Comparison of ENCODE assay signal across 10 cellular contexts in genomic region chr21:42040411-42041180, GRCh38. TPM values are rescaled to one million over a fixed set of nuclear protein-coding genes. Genes with fewer than 3 reads are reported as not detected.
DNase-seq lines count a peak whose midpoint lies in the region; ATAC-seq, FAIRE-seq and TF ChIP-seq lines count a peak whose summit lies in the region.
"Had no signal": no experiment of that assay in that cellular context is flagged by ENCODE, and none has a peak within 500 bp of the region (broad histone marks: within the 10 kb centered on the region; RNA-seq: fewer than 3 reads in every experiment).

No MANE protein-coding gene starts in this region.

- no peaks in the 10 kb centered on the region for H3K36me3 ChIP-seq in SJCRH30
- no peaks in the 10 kb centered on the region for H3K36me3 ChIP-seq in small intestine (ENCODE audit: control insufficient read depth in 2 of 2, insufficient read depth in 2 of 2, low read length in 2 of 2)

- H3K4me3 ChIP-seq in SJCRH30 (no peak overlapping the region), fibroblast of mammary gland (ENCODE audit: control insufficient read depth, low read depth, low read length) (no peak overlapping the region), small intestine (ENCODE audit: low read depth in 1 of 2, low read length in 2 of 2) (no peak overlapping the region)

- no peak overlapping the region for H3K4me3 Mint-ChIP-seq in progenitor cell of endocrine pancreas (ENCODE audit: low read depth)
- no peak overlapping the region for H3K4me3 Mint-ChIP-seq in activated T-helper 1 cell treated with anti-CD3 and anti-CD28 coated beads, Interleukin-12 subunit alpha, Interleukin-12 subunit beta, Interleukin-2, Interleukin-4 antibody, amounts not matched to agents 30 ng/mL and 10 ng/mL and 1 ng/mL, durations not matched to agents 14 hours and 24 hours and 36 hours
- H3K4me3 Mint-ChIP-seq: activated naive CD4-positive, alpha-beta T cell treated with anti-CD3 and anti-CD28 coated beads, Interleukin-2, amount 10 ng/mL, durations not matched to agents 7 days and 5 days had no signal

- H3K4me1 Mint-ChIP-seq in progenitor cell of endocrine pancreas (ENCODE audit: low read depth) = peaks cover 10% of the 10 kb centered on the region
- no peaks in the 10 kb centered on the region for H3K4me1 Mint-ChIP-seq in activated T-helper 1 cell treated with anti-CD3 and anti-CD28 coated beads, Interleukin-12 subunit alpha, Interleukin-12 subunit beta, Interleukin-2, Interleukin-4 antibody, amounts not matched to agents 30 ng/mL and 10 ng/mL and 1 ng/mL, durations not matched to agents 14 hours and 24 hours and 36 hours (ENCODE audit: low read depth)
- H3K4me1 Mint-ChIP-seq: activated naive CD4-positive, alpha-beta T cell treated with anti-CD3 and anti-CD28 coated beads, Interleukin-2, amount 10 ng/mL, durations not matched to agents 7 days and 5 days had no signal

- no peak for FAIRE-seq in small intestine (lab: Jason Lieb, UNC)

- TF ChIP-seq CTCF in fibroblast of mammary gland (conservative IDR thresholded peaks at IDR 0.05; ENCODE audit: control insufficient read depth, insufficient read depth, low read depth, low read length) (no peak), progenitor cell of endocrine pancreas (IDR thresholded peaks at IDR 0.05; ENCODE audit: unreplicated experiment) (no peak)

- H3K36me3 Mint-ChIP-seq in progenitor cell of endocrine pancreas (ENCODE audit: insufficient read depth) = no peaks in the 10 kb centered on the region
- H3K36me3 Mint-ChIP-seq in activated T-helper 1 cell treated with anti-CD3 and anti-CD28 coated beads, Interleukin-12 subunit alpha, Interleukin-12 subunit beta, Interleukin-2, Interleukin-4 antibody, amounts not matched to agents 30 ng/mL and 10 ng/mL and 1 ng/mL, durations not matched to agents 14 hours and 24 hours and 36 hours (ENCODE audit: low read depth) = no peaks in the 10 kb centered on the region
- H3K36me3 Mint-ChIP-seq: activated naive CD4-positive, alpha-beta T cell treated with anti-CD3 and anti-CD28 coated beads, Interleukin-2, amount 10 ng/mL, durations not matched to agents 7 days and 5 days had no signal

- peak; percentile 68 for DNase-seq in COLO829 (ENCODE audit: low spot score)
- DNase-seq in SJCRH30 = peak; percentile 64 to 69
- DNase-seq in fibroblast of mammary gland (ENCODE audit: low read depth) = peak; percentile 100
- DNase-seq in progenitor cell of endocrine pancreas (ENCODE audit: low spot score, unreplicated experiment) = no peak
- DNase-seq in stimulated activated CD4-positive, alpha-beta T cell treated with anti-CD3 and anti-CD28 coated beads, Interleukin-1b, Interleukin-23, amount 100 ng/mL, for 48 hours = no peak
- no peak for DNase-seq in activated T-helper 1 cell treated with anti-CD3 and anti-CD28 coated beads, Interleukin-12 subunit alpha, Interleukin-12 subunit beta, Interleukin-2, Interleukin-4 antibody, amounts not matched to agents 30 ng/mL and 10 ng/mL and 1 ng/mL, durations not matched to agents 14 hours and 24 hours and 36 hours (ENCODE audit: low spot score)
- DNase-seq in small intestine = no peak
- DNase-seq: activated naive CD4-positive, alpha-beta T cell treated with anti-CD3 and anti-CD28 coated beads, Interleukin-2, amount 10 ng/mL, durations not matched to agents 7 days and 5 days; NK-92 treated with Interleukin-12 subunit alpha and Interleukin-12 subunit beta, amount 100 ng/mL, for 24 hours had no signal

- peaks cover 7% of the 10 kb centered on the region; the same call in 1 of the 2 replicates for H3K4me1 ChIP-seq in SJCRH30
- peaks cover 0 to 2% of the 10 kb centered on the region in 2 donors for H3K4me1 ChIP-seq in small intestine (ENCODE audit: control insufficient read depth in 2 of 2, insufficient read depth in 1 of 2, low read depth in 1 of 2, low read length in 1 of 2)

- H3K27me3 ChIP-seq in SJCRH30 (no peaks in the 10 kb centered on the region), small intestine (ENCODE audit: control insufficient read depth in 2 of 2, insufficient read depth in 2 of 2, low read length in 2 of 2) (no peaks in the 10 kb centered on the region)

- H3K9me3 ChIP-seq in SJCRH30 (replicated peaks) (no peaks in the 10 kb centered on the region), small intestine (ENCODE audit: control insufficient read depth, low read depth) (no peaks in the 10 kb centered on the region)

- H3K9me3 Mint-ChIP-seq in progenitor cell of endocrine pancreas (ENCODE audit: low read depth) = peaks cover 3% of the 10 kb centered on the region
- H3K9me3 Mint-ChIP-seq in activated T-helper 1 cell treated with anti-CD3 and anti-CD28 coated beads, Interleukin-12 subunit alpha, Interleukin-12 subunit beta, Interleukin-2, Interleukin-4 antibody, amounts not matched to agents 30 ng/mL and 10 ng/mL and 1 ng/mL, durations not matched to agents 14 hours and 24 hours and 36 hours = no peaks in the 10 kb centered on the region
- H3K9me3 Mint-ChIP-seq: activated naive CD4-positive, alpha-beta T cell treated with anti-CD3 and anti-CD28 coated beads, Interleukin-2, amount 10 ng/mL, durations not matched to agents 7 days and 5 days had no signal

- intact Hi-C loops in activated T-helper 1 cell treated with anti-CD3 and anti-CD28 coated beads, Interleukin-12 subunit alpha, Interleukin-12 subunit beta, Interleukin-2, Interleukin-4 antibody, amounts not matched to agents 30 ng/mL and 10 ng/mL and 1 ng/mL, durations not matched to agents 14 hours and 24 hours and 36 hours (cut with micrococcal nuclease) = no loop called here

- peak overlapping the region; percentile 40 for H3K27ac ChIP-seq in SJCRH30
- peak overlapping the region in 1 of 2 donors; percentile 88 for H3K27ac ChIP-seq in small intestine (ENCODE audit: low read depth in 1 of 2, low read length in 1 of 2)

- H3K27me3 Mint-ChIP-seq in progenitor cell of endocrine pancreas = peaks cover 10% of the 10 kb centered on the region
- H3K27me3 Mint-ChIP-seq in activated T-helper 1 cell treated with anti-CD3 and anti-CD28 coated beads, Interleukin-12 subunit alpha, Interleukin-12 subunit beta, Interleukin-2, Interleukin-4 antibody, amounts not matched to agents 30 ng/mL and 10 ng/mL and 1 ng/mL, durations not matched to agents 14 hours and 24 hours and 36 hours (ENCODE audit: insufficient read depth) = no peaks in the 10 kb centered on the region

- 81 to 90% (median 85%) methylated on average over 18 of the region's 18 CpGs for WGBS in small intestine, 3 donors

- H3K27ac Mint-ChIP-seq in progenitor cell of endocrine pancreas = peak overlapping the region; percentile 42
- H3K27ac Mint-ChIP-seq in activated T-helper 1 cell treated with anti-CD3 and anti-CD28 coated beads, Interleukin-12 subunit alpha, Interleukin-12 subunit beta, Interleukin-2, Interleukin-4 antibody, amounts not matched to agents 30 ng/mL and 10 ng/mL and 1 ng/mL, durations not matched to agents 14 hours and 24 hours and 36 hours = no peak overlapping the region
- H3K27ac Mint-ChIP-seq: activated naive CD4-positive, alpha-beta T cell treated with anti-CD3 and anti-CD28 coated beads, Interleukin-2, amount 10 ng/mL, durations not matched to agents 7 days and 5 days had no signal

- no peak for ATAC-seq in HG03457 (IDR thresholded peaks at IDR 0.05; ENCODE audit: unreplicated experiment)

RNA-seq across cellular contexts. Expression of gene ZBTB21, which starts 30.4 kb away (rescaled TPM):
- total RNA-seq in SJCRH30 (2014; rRNA removed; shearing (Covaris generic)) = 20.5 and 25.7 TPM in 2 replicates
- total RNA-seq in progenitor cell of endocrine pancreas = 15.7 and 18.6 TPM in 2 replicates
- total RNA-seq in activated T-helper 1 cell treated with anti-CD3 and anti-CD28 coated beads, Interleukin-12 subunit alpha, Interleukin-12 subunit beta, Interleukin-2, Interleukin-4 antibody, amounts not matched to agents 30 ng/mL and 10 ng/mL and 1 ng/mL, durations not matched to agents 14 hours and 24 hours and 36 hours = 31.8 and 33.8 TPM in 2 replicates
- polyA plus RNA-seq in small intestine = 1 to 10 TPM; 1.4 to 3.0 (median 1.8) TPM

RNA-seq across cellular contexts. Expression of gene UMODL1, which starts 30.5 kb away (rescaled TPM):
- total RNA-seq in SJCRH30 (2014; rRNA removed; shearing (Covaris generic)) = 0.30 and 0.79 TPM in 2 replicates
- 0.19 TPM in 1 of 2 replicates, not detected in the other for total RNA-seq in progenitor cell of endocrine pancreas
- not detected in 2 replicates for total RNA-seq in activated T-helper 1 cell treated with anti-CD3 and anti-CD28 coated beads, Interleukin-12 subunit alpha, Interleukin-12 subunit beta, Interleukin-2, Interleukin-4 antibody, amounts not matched to agents 30 ng/mL and 10 ng/mL and 1 ng/mL, durations not matched to agents 14 hours and 24 hours and 36 hours
- polyA plus RNA-seq in small intestine = under 1 TPM in 2 of 3 donors, not detected in 1; 0.43 to 0.67 TPM

Comparison
In these comparisons a context has a peak if more than half of its experiments do, and no peak if none do; other contexts are left out.
1. DNase-seq: peak in COLO829 (single experiment), SJCRH30 (2 of 2) and fibroblast of mammary gland (single experiment); none in progenitor cell of endocrine pancreas (single experiment), stimulated activated CD4-positive, alpha-beta T cell treated with anti-CD3 and anti-CD28 coated beads, Interleukin-1b, Interleukin-23, amount 100 ng/mL, for 48 hours (single experiment), activated T-helper 1 cell treated with anti-CD3 and anti-CD28 coated beads, Interleukin-12 subunit alpha, Interleukin-12 subunit beta, Interleukin-2, Interleukin-4 antibody, amounts not matched to agents 30 ng/mL and 10 ng/mL and 1 ng/mL, durations not matched to agents 14 hours and 24 hours and 36 hours (single experiment) and small intestine (single experiment).